Comparison of ENCODE assay signal across 7 cellular contexts in the genomic region with DNA sequence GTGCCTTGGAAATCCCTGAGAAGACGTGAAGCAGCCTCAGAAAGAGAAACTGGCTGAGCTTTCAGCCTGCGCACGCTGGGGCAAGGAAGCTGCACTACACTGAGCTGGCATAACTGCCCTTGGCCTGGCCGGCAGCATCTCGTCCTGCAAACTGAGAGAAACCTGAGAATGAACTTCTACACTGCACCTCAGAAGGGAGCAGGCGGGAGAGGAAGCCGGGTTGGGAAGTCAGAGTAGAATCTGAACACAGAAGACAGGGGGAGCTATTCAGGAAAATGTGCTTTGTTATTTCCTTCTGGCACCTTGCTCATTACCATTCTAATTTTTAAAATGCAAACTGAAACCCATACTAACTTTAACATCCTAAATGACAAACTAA.
DNase-seq lines count a peak whose midpoint lies in the region; ATAC-seq and TF ChIP-seq lines count a peak whose summit lies in the region.

No MANE protein-coding gene starts in this region.

- TF ChIP-seq CTCF in Peyer's patch (IDR thresholded peaks at IDR 0.05) (peak in 5 of 6 experiments; percentile 23 to 37 (median 28)), hepatocyte (IDR thresholded peaks at IDR 0.05; ENCODE audit: poor library complexity) (peak; percentile 33)

- H3K27ac ChIP-seq in Peyer's patch (peak overlapping the region; percentile 23 to 67 (median 60)), hepatocyte (no peak overlapping the region)

- peak in 1 of 3 donors; percentile 48 for DNase-seq in Peyer's patch
- no peak for DNase-seq in hepatocyte (ENCODE audit: low spot score)
- peak; percentile 63 for DNase-seq in superior temporal gyrus (ENCODE audit: extremely low spot score)
- DNase-seq in effector CD8-positive, alpha-beta T cell (lab: John Stamatoyannopoulos, UW) = no peak
- DNase-seq in NCI-H82 (lab: John Stamatoyannopoulos, UW) = no peak

- H3K27me3 ChIP-seq in Peyer's patch (no peaks in the 10 kb centered on the region), hepatocyte (peaks cover 43% of the 10 kb centered on the region)

- no peaks in the 10 kb centered on the region for H4K20me1 ChIP-seq in hepatocyte (ENCODE audit: insufficient read depth, poor library complexity, severe bottlenecking)

- WGBS in hepatocyte (ENCODE audit: low lambda C conversion rate, missing lambda C conversion rate) = 59% methylated on average over 7 of the region's 7 CpGs

- H3K4me2 ChIP-seq in hepatocyte = no peak overlapping the region

- ATAC-seq in GM19372 (IDR thresholded peaks at IDR 0.05; ENCODE audit: low read depth, unreplicated experiment) (peak; percentile 70), GM19035 (IDR thresholded peaks at IDR 0.05; ENCODE audit: unreplicated experiment) (no peak)

- H3K4me3 ChIP-seq in Peyer's patch (peak overlapping the region in 2 of 4 donors; percentile 9 to 13), hepatocyte (no peak overlapping the region)

- H3K9me2 ChIP-seq in hepatocyte (replicated peaks; ENCODE audit: insufficient read depth) = no peaks in the 10 kb centered on the region

- no peaks in the 10 kb centered on the region for H3K36me3 ChIP-seq in Peyer's patch
- H3K36me3 ChIP-seq in hepatocyte (replicated peaks; ENCODE audit: insufficient read depth, low read depth) = no peaks in the 10 kb centered on the region

- TF ChIP-seq POLR2A in Peyer's patch (IDR thresholded peaks at IDR 0.05) = no peak

- no peaks in the 10 kb centered on the region for H3K4me1 ChIP-seq in Peyer's patch
- no peaks in the 10 kb centered on the region for H3K4me1 ChIP-seq in hepatocyte (ENCODE audit: insufficient read depth)

- H3K9me3 ChIP-seq in Peyer's patch = no peaks in the 10 kb centered on the region
- H3K9me3 ChIP-seq in hepatocyte (ENCODE audit: low read depth) = no peaks in the 10 kb centered on the region

- peaks cover 22% of the 10 kb centered on the region for H3K79me2 ChIP-seq in hepatocyte

- H2AFZ ChIP-seq in hepatocyte = no peak overlapping the region
